In genomic region chr17:72456026-72456569, GRCh38 we compare ENCODE assay signal across 14 cellular contexts.
DNase-seq lines count a peak whose midpoint lies in the region; ATAC-seq and TF ChIP-seq lines count a peak whose summit lies in the region.
"Had no signal": no experiment of that assay in that cellular context is flagged by ENCODE, and none has a peak within 500 bp of the region (broad histone marks: within the 10 kb centered on the region; RNA-seq: fewer than 3 reads in every experiment).

No MANE protein-coding gene starts in this region.

- POLR2A ChIA-PET in BJ (lab: Charles Lee), result no interaction called here

- peaks cover 2% of the 10 kb centered on the region for H3K27me3 Mint-ChIP-seq in endothelial cell (ENCODE audit: unreplicated experiment)

- CTCF ChIA-PET in BJ (lab: Yijun Ruan, JAX), result interaction anchor here (0.8 to 1.2 kb wide), 3 partner anchors 24 to 93 kb away, joined by 3 to 4 read pairs (median 4); no protein-coding TSS in a partner anchor

- H3K36me3 ChIP-seq in BJ (ENCODE audit: control insufficient read depth, insufficient read depth, low read length), result no peaks in the 10 kb centered on the region
- H3K36me3 ChIP-seq in MG63, result no peaks in the 10 kb centered on the region
- H3K36me3 ChIP-seq in mucosa of stomach (ENCODE audit: control insufficient read depth, insufficient read depth, low read length), result no peaks in the 10 kb centered on the region

- H3K27me3 ChIP-seq in BJ (ENCODE audit: control insufficient read depth, insufficient read depth, low read length) (no peaks in the 10 kb centered on the region), MG63 (no peaks in the 10 kb centered on the region), mucosa of stomach (ENCODE audit: control insufficient read depth, insufficient read depth, low read length) (no peaks in the 10 kb centered on the region)

- H3K9me3 Mint-ChIP-seq in endothelial cell (ENCODE audit: unreplicated experiment), result no peaks in the 10 kb centered on the region
- H3K9me3 Mint-ChIP-seq: natural killer cell had no signal

- ATAC-seq in GM21528 (IDR thresholded peaks at IDR 0.05; ENCODE audit: low FRiP score, unreplicated experiment), result no peak
- ATAC-seq: K562; natural killer cell; stimulated activated memory B cell treated with anti-CD40 and anti-IgM and Interleukin-4, amounts not matched to agents 10 μg/mL and 1 μg/mL and 100 μg/mL, for 72 hours had no signal

- no peak overlapping the region for H3K4me3 Mint-ChIP-seq in endothelial cell (ENCODE audit: unreplicated experiment)
- H3K4me3 Mint-ChIP-seq: natural killer cell; stimulated activated memory B cell treated with anti-CD40 and anti-IgM and Interleukin-4, amounts not matched to agents 10 μg/mL and 1 μg/mL and 100 μg/mL, for 72 hours had no signal

- H3K27ac Mint-ChIP-seq in endothelial cell (ENCODE audit: unreplicated experiment), result no peak overlapping the region
- H3K27ac Mint-ChIP-seq: natural killer cell; stimulated activated memory B cell treated with anti-CD40 and anti-IgM and Interleukin-4, amounts not matched to agents 10 μg/mL and 1 μg/mL and 100 μg/mL, for 72 hours had no signal

- no peaks in the 10 kb centered on the region for H3K4me1 Mint-ChIP-seq in endothelial cell (ENCODE audit: unreplicated experiment)
- H3K4me1 Mint-ChIP-seq: natural killer cell; stimulated activated memory B cell treated with anti-CD40 and anti-IgM and Interleukin-4, amounts not matched to agents 10 μg/mL and 1 μg/mL and 100 μg/mL, for 72 hours had no signal

- peaks cover 70% of the 10 kb centered on the region for H3K4me1 ChIP-seq in mucosa of stomach (ENCODE audit: control insufficient read depth, insufficient read depth, low read length)

- H3K27ac ChIP-seq in epithelial cell of prostate, result peak overlapping the region; percentile 36
- H3K27ac ChIP-seq: dorsolateral prefrontal cortex had no signal

- H3K36me3 Mint-ChIP-seq in endothelial cell (ENCODE audit: low read depth, unreplicated experiment), result no peaks in the 10 kb centered on the region
- H3K36me3 Mint-ChIP-seq: natural killer cell; stimulated activated memory B cell treated with anti-CD40 and anti-IgM and Interleukin-4, amounts not matched to agents 10 μg/mL and 1 μg/mL and 100 μg/mL, for 72 hours had no signal

- H3K4me3 ChIP-seq in BJ (ENCODE audit: low read depth, low read length), result no peak overlapping the region
- no peak overlapping the region for H3K4me3 ChIP-seq in MG63
- H3K4me3 ChIP-seq in mucosa of stomach (ENCODE audit: low read length), result no peak overlapping the region
- H3K4me3 ChIP-seq: dorsolateral prefrontal cortex, K562 had no signal

- peak overlapping the region; percentile 25 for H3K9ac ChIP-seq in mucosa of stomach (ENCODE audit: low read length)

- peak; percentile 22 for DNase-seq in BJ (ENCODE audit: low read depth)
- DNase-seq in MG63, result peak; percentile 80
- DNase-seq in epithelial cell of prostate (ENCODE audit: low read depth, low spot score), result no peak
- no peak for DNase-seq in endothelial cell (ENCODE audit: low spot score)
- no peak for DNase-seq in amygdala (lab: John Stamatoyannopoulos, UW)
- no peak for DNase-seq in MV-4-11 (lab: John Stamatoyannopoulos, UW)
- DNase-seq: activated CD4-positive, CD25-positive, alpha-beta regulatory T cell; dorsolateral prefrontal cortex; natural killer cell; NCI-H446 treated with DMSO at 0.1 percent for 48 hours had no signal

- TF ChIP-seq CTCF in BJ (IDR thresholded peaks at IDR 0.05; ENCODE audit: insufficient read depth, low read depth, low read length), result no peak
- TF ChIP-seq CTCF in endothelial cell (IDR thresholded peaks at IDR 0.05; ENCODE audit: unreplicated experiment), result no peak

- H3K9me3 ChIP-seq in MG63, result no peaks in the 10 kb centered on the region
- no peaks in the 10 kb centered on the region for H3K9me3 ChIP-seq in mucosa of stomach (ENCODE audit: control insufficient read depth, low read length)

Comparison
In these comparisons a context has a peak if more than half of its experiments do, and no peak if none do; other contexts are left out.
1. DNase-seq: peak in BJ (single experiment) and MG63 (single experiment); none in epithelial cell of prostate (single experiment), endothelial cell (single experiment), amygdala (0 of 56) and MV-4-11 (single experiment).